ENCODE assay signal across 13 cellular contexts in the genomic region with DNA sequence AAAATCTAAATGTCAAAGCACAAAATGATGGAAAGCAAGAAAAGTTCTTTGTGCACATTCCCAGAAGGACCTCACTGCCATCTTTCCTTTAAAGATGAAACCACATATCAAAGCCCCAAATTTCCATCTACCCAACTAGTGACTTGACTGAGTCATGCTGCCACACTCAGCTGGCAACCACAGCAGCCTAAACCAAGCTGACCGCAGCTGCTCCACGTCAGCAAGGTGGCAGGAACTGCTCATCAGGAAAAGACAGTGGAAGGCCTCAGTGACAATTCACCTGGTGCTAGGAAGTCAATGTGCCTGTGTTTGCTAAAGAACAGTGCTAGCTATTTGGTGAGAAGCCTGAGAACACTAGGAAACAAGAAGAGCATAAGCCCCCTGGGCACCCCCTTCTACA. TPM values are rescaled to one million over a fixed set of nuclear protein-coding genes. Genes with fewer than 3 reads are reported as not detected.
A peak's percentile ranks its signal among the peaks of the same experiment; 100 is the strongest.
DNase-seq lines count a peak whose midpoint lies in the region; ATAC-seq and TF ChIP-seq lines count a peak whose summit lies in the region.
"Had no signal": no experiment of that assay in that cellular context is flagged by ENCODE, and none has a peak within 500 bp of the region (broad histone marks: within the 10 kb centered on the region; RNA-seq: fewer than 3 reads in every experiment).

No MANE protein-coding gene starts in this region.

- no peaks in the 10 kb centered on the region for H3K27me3 Mint-ChIP-seq in CD8-positive, alpha-beta memory T cell
- no peaks in the 10 kb centered on the region for H3K27me3 Mint-ChIP-seq in activated CD8-positive, alpha-beta T cell treated with anti-CD3 and anti-CD28 coated beads, Interleukin-2, amount 10 ng/mL, durations not matched to agents 7 days and 5 days (ENCODE audit: low read depth)
- H3K27me3 Mint-ChIP-seq in effector memory CD8-positive, alpha-beta T cell, result no peaks in the 10 kb centered on the region

- peaks cover 6 to 37% (median 10%) of the 10 kb centered on the region in 3 donors for H3K36me3 Mint-ChIP-seq in CD8-positive, alpha-beta memory T cell
- peaks cover 10% of the 10 kb centered on the region for H3K36me3 Mint-ChIP-seq in activated CD8-positive, alpha-beta T cell treated with anti-CD3 and anti-CD28 coated beads, Interleukin-2, amount 10 ng/mL, durations not matched to agents 7 days and 5 days (ENCODE audit: low read depth)
- peaks cover 28% of the 10 kb centered on the region for H3K36me3 Mint-ChIP-seq in effector memory CD8-positive, alpha-beta T cell (ENCODE audit: insufficient read depth)

- no peak overlapping the region for H3K4me3 ChIP-seq in CD8-positive, alpha-beta memory T cell (ENCODE audit: low read length)
- H3K4me3 ChIP-seq in PC-3 (ENCODE audit: low read length), result no peak overlapping the region
- H3K4me3 ChIP-seq in adrenal gland, result no peak overlapping the region
- no peak overlapping the region for H3K4me3 ChIP-seq in SK-N-SH (ENCODE audit: low read depth in 2 of 2, low read length in 1 of 2)
- H3K4me3 ChIP-seq: testis had no signal

- CTCF ChIA-PET in CD8-positive, alpha-beta memory T cell (lab: Charles Lee), result interaction anchor here (1.0 kb wide), 1 partner anchor 12 kb away, joined by 3 read pairs; no protein-coding TSS in a partner anchor
- CTCF ChIA-PET in PC-3 (lab: Charles Lee), result no interaction called here
- CTCF ChIA-PET in activated CD8-positive, alpha-beta T cell treated with anti-CD3 and anti-CD28 coated beads, Interleukin-2, amount 10 ng/mL, durations not matched to agents 7 days and 5 days (lab: Charles Lee), result interaction anchor here (0.9 to 1.5 kb wide), 2 partner anchors 14 to 238 kb away, joined by 3 to 5 read pairs; no protein-coding TSS in a partner anchor
- CTCF ChIA-PET in SK-N-SH (lab: Yijun Ruan, JAX), result interaction anchor here (1.8 to 2.6 kb wide), 3 partner anchors 11 to 172 kb away, joined by 5 to 8 read pairs (median 8); no protein-coding TSS in a partner anchor

- H3K9me3 ChIP-seq in CD8-positive, alpha-beta memory T cell (ENCODE audit: low read length), result no peaks in the 10 kb centered on the region
- H3K9me3 ChIP-seq in PC-3 (ENCODE audit: low read length) (no peaks in the 10 kb centered on the region), adrenal gland (replicated peaks in 1 of 3) (no peaks in the 10 kb centered on the region), SK-N-SH (no peaks in the 10 kb centered on the region)
- H3K9me3 ChIP-seq: testis had no signal

- H3K4me3 Mint-ChIP-seq in CD8-positive, alpha-beta memory T cell, result peak overlapping the region in 3 of 7 donors; percentile 9 to 38 (median 24)
- H3K4me3 Mint-ChIP-seq in activated CD8-positive, alpha-beta T cell treated with anti-CD3 and anti-CD28 coated beads, Interleukin-2, amount 10 ng/mL, durations not matched to agents 7 days and 5 days, result no peak overlapping the region
- H3K4me3 Mint-ChIP-seq in effector memory CD8-positive, alpha-beta T cell, result peak overlapping the region in 1 of 2 donors; percentile 68

- TF ChIP-seq EP300 in SK-N-SH (IDR thresholded peaks at IDR 0.05; ENCODE audit: borderline replicate concordance in 1 of 2, low read depth in 1 of 2, low read length in 1 of 2), result no peak

- intact Hi-C loops in PC-3 (cut with micrococcal nuclease), result no loop called here
- intact Hi-C loops in adrenal gland (cut with DNase I), result no loop called here

- H3K4me1 ChIP-seq in CD8-positive, alpha-beta memory T cell (ENCODE audit: insufficient read depth, low read length), result peaks cover 10% of the 10 kb centered on the region
- peaks cover 4% of the 10 kb centered on the region; the same call in 1 of the 2 replicates for H3K4me1 ChIP-seq in PC-3 (ENCODE audit: insufficient read depth, low read length)
- no peaks in the 10 kb centered on the region for H3K4me1 ChIP-seq in adrenal gland (replicated peaks in 1 of 2)
- H3K4me1 ChIP-seq in SK-N-SH (ENCODE audit: control insufficient read depth in 1 of 2, insufficient read depth in 2 of 2, low read depth in 1 of 2, low read length in 1 of 2), result peaks cover 0 to 4% of the 10 kb centered on the region in 2 experiments; a peak in 1 of 4 replicates
- H3K4me1 ChIP-seq: testis had no signal

- POLR2A ChIA-PET in CD8-positive, alpha-beta memory T cell (lab: Charles Lee), result no interaction called here
- POLR2A ChIA-PET in PC-3 (lab: Charles Lee; ENCODE audit: unreplicated experiment), result no interaction called here
- POLR2A ChIA-PET in activated CD8-positive, alpha-beta T cell treated with anti-CD3 and anti-CD28 coated beads, Interleukin-2, amount 10 ng/mL, durations not matched to agents 7 days and 5 days (lab: Charles Lee), result no interaction called here
- POLR2A ChIA-PET in SK-N-SH (lab: Yijun Ruan, JAX), result no interaction called here

- DNase-seq in CD8-positive, alpha-beta memory T cell, result peak in 4 of 5 donors; percentile 32 to 62 (median 48)
- peak; percentile 6 for DNase-seq in PC-3
- peak; percentile 43 for DNase-seq in activated CD8-positive, alpha-beta T cell treated with anti-CD3 and anti-CD28 coated beads, Interleukin-2, amount 10 ng/mL, durations not matched to agents 7 days and 5 days
- DNase-seq in effector memory CD8-positive, alpha-beta T cell, result peak in 2 of 3 experiments; percentile 37 to 39
- no peak for DNase-seq in hippocampal formation (lab: John Stamatoyannopoulos, UW)
- no peak for DNase-seq in NCI-H146 (lab: John Stamatoyannopoulos, UW)
- DNase-seq in adrenal gland, result no peak
- DNase-seq in SK-N-SH, result no peak
- DNase-seq: glutamatergic neuron, NCI-H1105, NCI-H345, testis had no signal

- H3K27ac ChIP-seq in CD8-positive, alpha-beta memory T cell (ENCODE audit: low read depth, low read length), result no peak overlapping the region
- no peak overlapping the region for H3K27ac ChIP-seq in PC-3 (ENCODE audit: low read length)
- no peak overlapping the region for H3K27ac ChIP-seq in adrenal gland
- H3K27ac ChIP-seq in SK-N-SH (ENCODE audit: low read depth in 2 of 2, low read length in 1 of 2), result no peak overlapping the region
- H3K27ac ChIP-seq: testis, VCaP had no signal

- TF ChIP-seq RAD21 in SK-N-SH (IDR thresholded peaks at IDR 0.05; ENCODE audit: low read length), result no peak

- H3K9ac ChIP-seq in PC-3 (ENCODE audit: low read length), result no peak overlapping the region
- H3K9ac ChIP-seq in SK-N-SH, result no peak overlapping the region

- H3K79me2 ChIP-seq in PC-3 (ENCODE audit: low read length), result no peaks in the 10 kb centered on the region
- H3K79me2 ChIP-seq in SK-N-SH (ENCODE audit: insufficient read depth), result peaks cover 20% of the 10 kb centered on the region; the same call in 1 of the 2 replicates

- no peak for TF ChIP-seq POLR2A in adrenal gland (IDR thresholded peaks at IDR 0.05)

- H3K4me2 ChIP-seq in PC-3 (ENCODE audit: low read length) (no peak overlapping the region), SK-N-SH (no peak overlapping the region)

- H3K9me2 ChIP-seq in PC-3 (replicated peaks; ENCODE audit: low read length) (no peaks in the 10 kb centered on the region), SK-N-SH (no peaks in the 10 kb centered on the region)

- ATAC-seq in PC-3, result no peak
- no peak for ATAC-seq in activated CD8-positive, alpha-beta T cell treated with anti-CD3 and anti-CD28 coated beads, Interleukin-2, amount 10 ng/mL, durations not matched to agents 7 days and 5 days
- peak; percentile 13 for ATAC-seq in effector memory CD8-positive, alpha-beta T cell (replicated peaks)

- TF ChIP-seq CTCF in PC-3 (conservative IDR thresholded peaks at IDR 0.05; ENCODE audit: low read depth, low read length) (no peak), adrenal gland (IDR thresholded peaks at IDR 0.05) (no peak), SK-N-SH (IDR thresholded peaks at IDR 0.05) (no peak)

- no peaks in the 10 kb centered on the region for H4K20me1 ChIP-seq in PC-3 (ENCODE audit: low read length)
- H4K20me1 ChIP-seq in SK-N-SH (ENCODE audit: insufficient read depth), result no peaks in the 10 kb centered on the region

- H3K36me3 ChIP-seq in CD8-positive, alpha-beta memory T cell (ENCODE audit: insufficient read depth, low read length), result peaks cover 12% of the 10 kb centered on the region
- H3K36me3 ChIP-seq in PC-3 (ENCODE audit: low read depth, low read length), result no peaks in the 10 kb centered on the region
- H3K36me3 ChIP-seq in adrenal gland (replicated peaks in 1 of 2), result peaks cover 0 to 29% of the 10 kb centered on the region in 2 donors
- peaks cover 12 to 27% of the 10 kb centered on the region in 2 experiments for H3K36me3 ChIP-seq in SK-N-SH (replicated peaks in 1 of 2; ENCODE audit: control insufficient read depth in 1 of 2, insufficient read depth in 2 of 2, low read length in 1 of 2)

- H3K9me3 Mint-ChIP-seq in CD8-positive, alpha-beta memory T cell, result no peaks in the 10 kb centered on the region
- H3K9me3 Mint-ChIP-seq in activated CD8-positive, alpha-beta T cell treated with anti-CD3 and anti-CD28 coated beads, Interleukin-2, amount 10 ng/mL, durations not matched to agents 7 days and 5 days (ENCODE audit: insufficient read depth), result no peaks in the 10 kb centered on the region
- H3K9me3 Mint-ChIP-seq in effector memory CD8-positive, alpha-beta T cell, result no peaks in the 10 kb centered on the region

- peaks cover 24 to 33% (median 29%) of the 10 kb centered on the region in 3 donors for H3K4me1 Mint-ChIP-seq in CD8-positive, alpha-beta memory T cell
- peaks cover 25% of the 10 kb centered on the region for H3K4me1 Mint-ChIP-seq in activated CD8-positive, alpha-beta T cell treated with anti-CD3 and anti-CD28 coated beads, Interleukin-2, amount 10 ng/mL, durations not matched to agents 7 days and 5 days (ENCODE audit: low read depth)
- peaks cover 25 to 33% of the 10 kb centered on the region in 2 donors for H3K4me1 Mint-ChIP-seq in effector memory CD8-positive, alpha-beta T cell (ENCODE audit: low read depth in 2 of 2)

- H3K27me3 ChIP-seq in CD8-positive, alpha-beta memory T cell (ENCODE audit: insufficient read depth, low read length, poor library complexity, severe bottlenecking), result no peaks in the 10 kb centered on the region
- no peaks in the 10 kb centered on the region for H3K27me3 ChIP-seq in PC-3 (ENCODE audit: low read length)
- no peaks in the 10 kb centered on the region for H3K27me3 ChIP-seq in adrenal gland
- H3K27me3 ChIP-seq in SK-N-SH (ENCODE audit: insufficient read depth), result no peaks in the 10 kb centered on the region
- H3K27me3 ChIP-seq: testis had no signal

- peak overlapping the region in 6 of 8 donors; percentile 45 to 87 (median 72) for H3K27ac Mint-ChIP-seq in CD8-positive, alpha-beta memory T cell
- H3K27ac Mint-ChIP-seq in activated CD8-positive, alpha-beta T cell treated with anti-CD3 and anti-CD28 coated beads, Interleukin-2, amount 10 ng/mL, durations not matched to agents 7 days and 5 days, result peak overlapping the region; percentile 17
- H3K27ac Mint-ChIP-seq in effector memory CD8-positive, alpha-beta T cell, result peak overlapping the region; percentile 19 to 89

- H3F3A ChIP-seq in PC-3 (ENCODE audit: low read length, unreplicated experiment) (no peaks in the 10 kb centered on the region), SK-N-SH (replicated peaks; ENCODE audit: insufficient read depth) (no peaks in the 10 kb centered on the region)

- WGBS in adrenal gland, 4 donors, result 81 to 100% (median 88%) methylated on average over 1 to 2 of the region's 2 CpGs
- 100% methylated on average over 1 of the region's 2 CpGs for WGBS in SK-N-SH (ENCODE audit: low lambda C conversion rate)

- H2AFZ ChIP-seq in PC-3 (ENCODE audit: low read length) (no peak overlapping the region), SK-N-SH (ENCODE audit: low read depth) (no peak overlapping the region)

- BruUV-seq in PC-3 (replicated peaks; lab: Mats Ljungman, UMichigan), result no TSS peak

RNA-seq across cellular contexts. Expression of a gene that starts 26.1 kb away (rescaled TPM):
- 10 to 100 TPM; 22.3 to 24.9 TPM for total RNA-seq in CD8-positive, alpha-beta memory T cell
- polyA plus RNA-seq in CD8-positive, alpha-beta memory T cell, result 14.2 TPM
- total RNA-seq in PC-3 (2014; rRNA removed) (12.2 and 13.0 TPM in 2 replicates), adrenal gland (10 to 100 TPM; 24.3 to 44.2 (median 26.3) TPM)
- total RNA-seq in activated CD8-positive, alpha-beta T cell treated with anti-CD3 and anti-CD28 coated beads, Interleukin-2, amount 10 ng/mL, durations not matched to agents 7 days and 5 days, result 10 to 100 TPM; 13.2 to 13.6 TPM
- polyA plus RNA-seq in adrenal gland (10 to 100 TPM; 10.4 to 29.4 (median 27.3) TPM), SK-N-SH (2012; rRNA removed) (7.0 and 8.4 TPM in 2 replicates)
- 6.3 and 6.4 TPM in 2 replicates for polyA plus RNA-seq in SK-N-SH (2012; cell fraction: cytosol; rRNA removed)
- polyA plus RNA-seq in SK-N-SH (2012; cell fraction: nucleus; rRNA removed), result 30.2 and 33.9 TPM in 2 replicates

RNA-seq across cellular contexts. Expression of a gene that starts 26.2 kb away (rescaled TPM):
- 10 to 100 TPM; 25.2 to 25.6 TPM for total RNA-seq in CD8-positive, alpha-beta memory T cell
- polyA plus RNA-seq in CD8-positive, alpha-beta memory T cell, result 13.8 TPM
- total RNA-seq in PC-3 (2014; rRNA removed) (13.3 and 15.3 TPM in 2 replicates), adrenal gland (10 to 100 TPM; 10.5 to 26.2 (median 14.9) TPM)
- total RNA-seq in activated CD8-positive, alpha-beta T cell treated with anti-CD3 and anti-CD28 coated beads, Interleukin-2, amount 10 ng/mL, durations not matched to agents 7 days and 5 days, result 10 to 100 TPM; 18.5 to 22.2 TPM
- polyA plus RNA-seq in adrenal gland (10 to 100 TPM in 1 of 3 donors, 1 to 10 TPM in 2; 6.0 to 12.9 (median 9.9) TPM), SK-N-SH (2012; rRNA removed) (6.0 and 6.9 TPM in 2 replicates)
- polyA plus RNA-seq in SK-N-SH (2012; cell fraction: cytosol; rRNA removed), result 3.8 and 4.9 TPM in 2 replicates
- 18.9 and 20.0 TPM in 2 replicates for polyA plus RNA-seq in SK-N-SH (2012; cell fraction: nucleus; rRNA removed)

Comparison
In these comparisons a context has a peak if more than half of its experiments do, and no peak if none do; other contexts are left out.
1. DNase-seq: peak in CD8-positive, alpha-beta memory T cell (4 of 5), PC-3 (single experiment), activated CD8-positive, alpha-beta T cell treated with anti-CD3 and anti-CD28 coated beads, Interleukin-2, amount 10 ng/mL, durations not matched to agents 7 days and 5 days (single experiment) and effector memory CD8-positive, alpha-beta T cell (2 of 3); none in hippocampal formation (0 of 2), NCI-H146 (single experiment), adrenal gland (0 of 7) and SK-N-SH (single experiment).
2. H3K27ac Mint-ChIP-seq: peak in every context shown above with its lines; median percentile 72 in CD8-positive, alpha-beta memory T cell; 54 in effector memory CD8-positive, alpha-beta T cell; 17 in activated CD8-positive, alpha-beta T cell treated with anti-CD3 and anti-CD28 coated beads, Interleukin-2, amount 10 ng/mL, durations not matched to agents 7 days and 5 days.